In genomic region chr15:90571063-90571541, GRCh38 we compare ENCODE assay signal across 9 cellular contexts. TPM values are rescaled to one million over a fixed set of nuclear protein-coding genes. Genes with fewer than 3 reads are reported as not detected.
DNase-seq lines count a peak whose midpoint lies in the region; ATAC-seq and TF ChIP-seq lines count a peak whose summit lies in the region.
"Had no signal": no experiment of that assay in that cellular context is flagged by ENCODE, and none has a peak within 500 bp of the region (broad histone marks: within the 10 kb centered on the region; RNA-seq: fewer than 3 reads in every experiment).

No MANE protein-coding gene starts in this region.

- H3K4me3 ChIP-seq in adrenal gland (no peak overlapping the region), mucosa of descending colon (no peak overlapping the region)
- H3K4me3 ChIP-seq: cardiac muscle cell had no signal

- H3K4me1 ChIP-seq in adrenal gland (replicated peaks in 1 of 2) (peaks cover 14 to 30% of the 10 kb centered on the region in 2 donors), mucosa of descending colon (ENCODE audit: low read depth) (peaks cover 12% of the 10 kb centered on the region)

- TF ChIP-seq CTCF in adrenal gland (IDR thresholded peaks at IDR 0.05) (no peak), mucosa of descending colon (IDR thresholded peaks at IDR 0.05) (no peak)

- intact Hi-C loops in adrenal gland (cut with DNase I) = no loop called here
- intact Hi-C loops in mucosa of descending colon (cut with DNase I, micrococcal nuclease) = no loop called here

- no peaks in the 10 kb centered on the region for H3K9me3 ChIP-seq in adrenal gland (replicated peaks in 1 of 3)
- no peaks in the 10 kb centered on the region for H3K9me3 ChIP-seq in mucosa of descending colon

- ATAC-seq in HG02884 (IDR thresholded peaks at IDR 0.05; ENCODE audit: unreplicated experiment) = peak; percentile 63
- ATAC-seq in mucosa of descending colon = peak; percentile 97
- ATAC-seq in GM18873 (IDR thresholded peaks at IDR 0.05; ENCODE audit: low FRiP score, unreplicated experiment) = no peak

- peak overlapping the region in 4 of 5 donors; percentile 19 to 78 (median 54) for H3K27ac ChIP-seq in adrenal gland
- H3K27ac ChIP-seq: cardiac muscle cell had no signal

- TF ChIP-seq POLR2A in adrenal gland (IDR thresholded peaks at IDR 0.05) = peak in 1 of 2 donors; percentile 53

- H3K36me3 ChIP-seq in adrenal gland (replicated peaks in 1 of 2) (no peaks in the 10 kb centered on the region), mucosa of descending colon (ENCODE audit: low read depth) (no peaks in the 10 kb centered on the region)
- H3K36me3 ChIP-seq: cardiac muscle cell had no signal

- 18 to 47% (median 29%) methylated on average over 4 of the region's 4 CpGs for WGBS in adrenal gland, 4 donors

- DNase-seq in Daoy (ENCODE audit: low read depth) = peak; percentile 69
- peak; percentile 49 to 88 (median 79) for DNase-seq in adrenal gland
- peak; percentile 61 to 76 (median 64) for DNase-seq in mucosa of descending colon
- no peak for DNase-seq in NCI-H1092 treated with DMSO at 0.1 percent for 48 hours (lab: John Stamatoyannopoulos, UW)
- DNase-seq in DMS 273 (lab: John Stamatoyannopoulos, UW; ENCODE audit: unreplicated experiment) = no peak
- no peak for DNase-seq in NCI-H524 (lab: John Stamatoyannopoulos, UW)

- H3K27me3 ChIP-seq in adrenal gland = no peaks in the 10 kb centered on the region
- H3K27me3 ChIP-seq: cardiac muscle cell had no signal

RNA-seq across cellular contexts. Expression of gene CRTC3, which starts 41.4 kb away (rescaled TPM):
- 7.0 TPM in 2 replicates for total RNA-seq in Daoy (2014; rRNA removed; shearing (Covaris generic))
- total RNA-seq in adrenal gland = 10 to 100 TPM; 24.1 to 46.7 (median 37.3) TPM
- 10 to 100 TPM; 11.5 to 20.9 (median 19.7) TPM for polyA plus RNA-seq in adrenal gland
- 10 to 100 TPM; 21.6 to 53.6 (median 21.7) TPM for total RNA-seq in mucosa of descending colon

Comparison
In these comparisons a context has a peak if more than half of its experiments do, and no peak if none do; other contexts are left out.
1. DNase-seq: peak in Daoy (single experiment), adrenal gland (7 of 7) and mucosa of descending colon (3 of 3); none in NCI-H1092 treated with DMSO at 0.1 percent for 48 hours (single experiment), DMS 273 (single experiment) and NCI-H524 (0 of 2).